ENCODE assay signal across 9 cellular contexts in the genomic region with DNA sequence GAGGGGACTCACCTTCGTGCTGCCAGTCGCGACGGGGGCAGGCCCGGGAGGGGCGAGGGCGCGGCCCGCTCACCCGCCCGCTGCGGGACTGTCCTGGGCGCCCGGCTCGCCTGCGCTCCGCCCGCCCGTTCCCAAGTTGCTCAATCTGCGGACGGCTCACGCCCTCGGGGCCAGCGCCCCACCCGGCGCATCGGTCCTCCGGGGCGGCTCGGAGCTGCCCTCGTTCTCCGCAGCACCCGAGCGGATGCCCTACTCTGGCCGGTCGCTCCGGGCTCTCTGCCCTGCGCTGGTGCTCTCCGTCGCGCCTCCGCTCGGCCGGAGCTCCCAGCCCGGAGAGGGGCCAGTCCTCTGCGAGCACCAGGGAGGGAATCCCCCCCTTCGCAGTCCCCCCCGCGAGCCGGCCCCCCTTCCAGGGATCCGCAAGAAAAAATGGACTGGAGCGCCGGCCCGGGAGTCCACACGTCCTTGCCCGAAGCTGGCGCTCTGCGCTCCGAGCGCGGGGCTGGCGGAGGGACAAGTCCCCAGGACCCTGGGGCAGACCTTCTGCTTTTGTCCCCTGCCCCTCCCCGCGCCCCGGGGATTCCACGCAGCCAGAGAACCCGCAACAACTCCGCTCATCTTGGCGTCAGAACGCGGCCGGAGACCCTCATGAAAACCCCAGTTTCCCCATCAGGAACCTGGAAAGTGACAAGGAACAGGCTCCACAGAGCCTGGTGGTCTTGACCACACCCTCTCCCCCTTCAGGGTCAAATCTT. TPM values are rescaled to one million over a fixed set of nuclear protein-coding genes. Genes with fewer than 3 reads are reported as not detected.
DNase-seq lines count a peak whose midpoint lies in the region; ATAC-seq, FAIRE-seq and TF ChIP-seq lines count a peak whose summit lies in the region.
"Had no signal": no experiment of that assay in that cellular context is flagged by ENCODE, and none has a peak within 500 bp of the region (broad histone marks: within the 10 kb centered on the region; RNA-seq: fewer than 3 reads in every experiment).

A gene with protein sequence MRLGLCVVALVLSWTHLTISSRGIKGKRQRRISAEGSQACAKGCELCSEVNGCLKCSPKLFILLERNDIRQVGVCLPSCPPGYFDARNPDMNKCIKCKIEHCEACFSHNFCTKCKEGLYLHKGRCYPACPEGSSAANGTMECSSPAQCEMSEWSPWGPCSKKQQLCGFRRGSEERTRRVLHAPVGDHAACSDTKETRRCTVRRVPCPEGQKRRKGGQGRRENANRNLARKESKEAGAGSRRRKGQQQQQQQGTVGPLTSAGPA (minus strand): TSS at position 339 of the 755 bp plus-strand sequence. CDS start 5,231 bp downstream, outside the sequence.

- in situ Hi-C loops in T47D (cut with HindIII; ENCODE audit: low pct_unique_long_range_greater_than_20kb, low sequenced_read_pairs) = no loop called here

- peaks cover 75% of the 10 kb centered on the region for H3K27me3 Mint-ChIP-seq in MCF 10A (ENCODE audit: insufficient read depth, unreplicated experiment)

- H3K9me3 ChIP-seq in kidney (ENCODE audit: control insufficient read depth in 1 of 2, low read length in 2 of 2) (no peaks in the 10 kb centered on the region), upper lobe of left lung (no peaks in the 10 kb centered on the region)

- H3K36me3 ChIP-seq in kidney (ENCODE audit: control insufficient read depth in 1 of 2, insufficient read depth in 2 of 2, low read length in 2 of 2) (no peaks in the 10 kb centered on the region), upper lobe of left lung (no peaks in the 10 kb centered on the region)

- TF ChIP-seq POLR2A in upper lobe of left lung (IDR thresholded peaks at IDR 0.05) = peak in 1 of 4 donors; percentile 14

- no peak within 1 kb of the TSS for H3K27ac ChIP-seq in kidney (ENCODE audit: low read depth in 2 of 2, low read length in 2 of 2)
- H3K27ac ChIP-seq in upper lobe of left lung = peak within 1 kb of the TSS in 1 of 4 donors; percentile 57

- no peak within 1 kb of the TSS for H3K9ac ChIP-seq in kidney (ENCODE audit: low read length in 2 of 2)

- H3K27me3 ChIP-seq in upper lobe of left lung = peaks cover 0 to 33% (median 23%) of the 10 kb centered on the region in 4 donors

- no peaks in the 10 kb centered on the region for H3K9me3 Mint-ChIP-seq in MCF 10A (ENCODE audit: unreplicated experiment)
- H3K9me3 Mint-ChIP-seq: activated T-helper 2 cell treated with anti-CD3 and anti-CD28 coated beads, Interferon-gamma antibody, Interleukin-2, Interleukin-4, amounts not matched to agents 10 μg/mL and 5 μg/mL and 100 μg/mL, durations not matched to agents 14 hours and 24 hours and 36 hours had no signal

- H3K4me1 ChIP-seq in kidney (ENCODE audit: control insufficient read depth in 1 of 2, insufficient read depth in 1 of 2, low read depth in 1 of 2, low read length in 2 of 2) = no peaks in the 10 kb centered on the region
- peaks cover 9 to 15% (median 12%) of the 10 kb centered on the region in 4 donors for H3K4me1 ChIP-seq in upper lobe of left lung

- H3K4me3 Mint-ChIP-seq in MCF 10A (ENCODE audit: unreplicated experiment) = no peak within 1 kb of the TSS

- POLR2A ChIA-PET in MCF 10A (lab: Yijun Ruan, JAX) = no interaction called here

- TF ChIP-seq CTCF in MCF 10A (IDR thresholded peaks at IDR 0.05; ENCODE audit: unreplicated experiment) (no peak), kidney (IDR thresholded peaks at IDR 0.05; ENCODE audit: borderline replicate concordance, extremely low read depth, insufficient read depth) (no peak), upper lobe of left lung (IDR thresholded peaks at IDR 0.05) (no peak)

- TF ChIP-seq EP300 in upper lobe of left lung (IDR thresholded peaks at IDR 0.05) = no peak

- intact Hi-C loops in MCF 10A (cut with micrococcal nuclease) = no loop called here
- intact Hi-C loops in kidney (cut with DNase I) = no loop called here

- peak; percentile 20 to 35 for DNase-seq in T47D (ENCODE audit: low read depth in 1 of 2, low spot score in 1 of 2)
- DNase-seq in MCF 10A (ENCODE audit: unreplicated experiment) = no peak
- peak; percentile 45 for DNase-seq in astrocyte of the hippocampus (ENCODE audit: low read depth, low spot score)
- DNase-seq in kidney = peak; percentile 78
- peak in 1 of 2 donors; percentile 87 for DNase-seq in upper lobe of left lung
- no peak for DNase-seq in central memory CD4-positive, alpha-beta T cell

- BruUV-seq in MCF 10A (replicated peaks; lab: Mats Ljungman, UMichigan) = no TSS peak

- no peaks in the 10 kb centered on the region for H3K36me3 Mint-ChIP-seq in MCF 10A (ENCODE audit: insufficient read depth, unreplicated experiment)

- H3K4me3 ChIP-seq in kidney (ENCODE audit: low read length in 2 of 2) (no peak within 1 kb of the TSS), upper lobe of left lung (peak within 1 kb of the TSS; percentile 10 to 45 (median 38))

- FAIRE-seq in kidney (lab: Jason Lieb, UNC) = no peak

- 2 to 6% methylated on average over 10 of the region's 72 CpGs for WGBS in upper lobe of left lung, 2 donors

- no peak within 1 kb of the TSS for H3K27ac Mint-ChIP-seq in MCF 10A (ENCODE audit: low read depth, unreplicated experiment)
- H3K27ac Mint-ChIP-seq: activated T-helper 2 cell treated with anti-CD3 and anti-CD28 coated beads, Interferon-gamma antibody, Interleukin-2, Interleukin-4, amounts not matched to agents 10 μg/mL and 5 μg/mL and 100 μg/mL, durations not matched to agents 14 hours and 24 hours and 36 hours had no signal

- CTCF ChIA-PET in MCF 10A (lab: Yijun Ruan, JAX) = interaction anchor here (0.6 to 1.1 kb wide), 2 partner anchors 32 to 198 kb away, joined by 3 to 4 read pairs; no protein-coding TSS in a partner anchor

- H3K4me1 Mint-ChIP-seq in MCF 10A (ENCODE audit: insufficient read depth, unreplicated experiment) = peaks cover 4% of the 10 kb centered on the region

- ATAC-seq in upper lobe of left lung (ENCODE audit: low FRiP score in 2 of 2) (peak in 1 of 2 donors; percentile 63), HG02884 (IDR thresholded peaks at IDR 0.05; ENCODE audit: unreplicated experiment) (no peak), HG03045 (IDR thresholded peaks at IDR 0.05; ENCODE audit: unreplicated experiment) (no peak)

RNA-seq across cellular contexts. Expression of the gene that starts here (rescaled TPM):
- total RNA-seq in MCF 10A (2022) (not detected in 2 replicates), kidney (0.19 TPM), upper lobe of left lung (1 to 10 TPM in 5 of 6 donors, under 1 TPM in 1; 0.98 to 5.4 (median 3.5) TPM)
- 0.26 TPM for polyA plus RNA-seq in kidney (ENCODE audit: insufficient read depth, low read depth, low replicate concordance)
- total RNA-seq: activated T-helper 2 cell treated with anti-CD3 and anti-CD28 coated beads, Interferon-gamma antibody, Interleukin-2, Interleukin-4, amounts not matched to agents 10 μg/mL and 5 μg/mL and 100 μg/mL, durations not matched to agents 14 hours and 24 hours and 36 hours had no signal

Comparison
In these comparisons a context has a peak if more than half of its experiments do, and no peak if none do; other contexts are left out.
1. DNase-seq: peak in T47D (2 of 2) and astrocyte of the hippocampus (single experiment); none in MCF 10A (single experiment) and central memory CD4-positive, alpha-beta T cell (single experiment).
2. Peak in DNase-seq in kidney; RNA of the gene not detected or under 1 TPM.
3. H3K4me3 ChIP-seq: peak in upper lobe of left lung (4 of 4); none in kidney (0 of 2).